In the genomic region with DNA sequence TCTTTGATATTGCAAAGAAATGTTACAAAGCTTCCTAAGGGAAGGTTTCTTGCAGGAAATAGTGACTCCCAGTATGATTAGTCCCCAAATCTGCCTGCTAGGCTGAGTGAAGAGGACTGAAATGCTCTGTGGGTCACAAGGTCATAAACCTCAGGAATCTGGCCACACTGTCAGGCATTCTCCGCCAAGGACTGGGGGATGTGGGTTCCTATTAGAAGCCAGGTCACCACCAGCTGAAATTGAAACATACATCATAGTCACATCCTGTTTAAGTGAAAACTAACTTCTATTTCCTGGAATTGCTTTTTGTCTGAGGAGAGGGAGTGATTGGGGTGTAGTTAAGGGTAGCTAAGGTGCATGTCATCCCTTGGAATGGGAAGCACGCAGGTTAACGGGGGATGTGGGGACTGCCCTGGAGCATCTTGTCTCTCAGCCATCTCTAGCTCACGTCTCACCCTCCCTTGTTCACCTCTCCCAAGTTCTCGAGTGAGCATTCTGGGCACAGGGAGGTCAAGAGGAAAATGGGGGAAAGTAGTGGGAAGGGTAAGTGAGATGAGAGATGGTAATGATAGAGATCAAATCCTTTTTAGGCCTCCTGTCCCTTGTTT, we compare ENCODE assay signal across 9 cellular contexts. TPM values are rescaled to one million over a fixed set of nuclear protein-coding genes. Genes with fewer than 3 reads are reported as not detected.
DNase-seq lines count a peak whose midpoint lies in the region; ATAC-seq, FAIRE-seq and TF ChIP-seq lines count a peak whose summit lies in the region.
"Had no signal": no experiment of that assay in that cellular context is flagged by ENCODE, and none has a peak within 500 bp of the region (broad histone marks: within the 10 kb centered on the region; RNA-seq: fewer than 3 reads in every experiment).

No MANE protein-coding gene starts in this region.

- TF ChIP-seq CTCF in HepG2 (CRISPR knock-in tag; IDR thresholded peaks at IDR 0.05) (no peak), psoas muscle (IDR thresholded peaks at IDR 0.05) (no peak)

- H2AFZ ChIP-seq in HepG2 (ENCODE audit: low read length), result no peak overlapping the region

- TF ChIP-seq EP300 in HepG2 (IDR thresholded peaks at IDR 0.05; ENCODE audit: low read depth in 2 of 2, low read length in 2 of 2) (no peak), HepG2 (CRISPR knock-in tag; IDR thresholded peaks at IDR 0.05; ENCODE audit: borderline replicate concordance) (no peak)

- H3K4me1 Mint-ChIP-seq in activated T-cell treated with anti-CD3 and anti-CD28 coated beads, Interleukin-2, amount 50 U/mL, for 72 hours (ENCODE audit: low read depth), result peaks cover 27% of the 10 kb centered on the region

- no TSS peak for BruUV-seq in HepG2 (replicated peaks; lab: Mats Ljungman, UMichigan)

- TF ChIP-seq RAD21 in HepG2 (CRISPR knock-in tag; IDR thresholded peaks at IDR 0.05), result no peak

- in situ Hi-C loops in ACHN (cut with HindIII; ENCODE audit: low pct_ligation_motif_present, low pct_unique_long_range_greater_than_20kb, low sequenced_read_pairs), result no loop called here
- in situ Hi-C loops in HepG2 (cut with HindIII; ENCODE audit: extremely low pct_ligation_motif_present, low pct_unique_long_range_greater_than_20kb), result no loop called here

- no peak for TF ChIP-seq POLR2A in HepG2 (IDR thresholded peaks at IDR 0.05; ENCODE audit: insufficient read depth in 1 of 2, low read depth in 2 of 2, low read length in 2 of 2)

- H3K27ac Mint-ChIP-seq in activated T-cell treated with anti-CD3 and anti-CD28 coated beads, Interleukin-2, amount 50 U/mL, for 72 hours, result peak overlapping the region; percentile 51

- H3K36me3 Mint-ChIP-seq in activated T-cell treated with anti-CD3 and anti-CD28 coated beads, Interleukin-2, amount 50 U/mL, for 72 hours (ENCODE audit: insufficient read depth in 2 of 2), result no peaks in the 10 kb centered on the region

- H3K4me1 ChIP-seq in HepG2 (ENCODE audit: insufficient read depth, low read length), result peaks cover 40% of the 10 kb centered on the region
- no peaks in the 10 kb centered on the region for H3K4me1 ChIP-seq in psoas muscle

- H3K4me3 Mint-ChIP-seq in activated T-cell treated with anti-CD3 and anti-CD28 coated beads, Interleukin-2, amount 50 U/mL, for 72 hours, result peak overlapping the region; percentile 31 to 69

- DNase-seq in ACHN, result peak; percentile 69
- peak in 1 of 2 donors; percentile 8 for DNase-seq in activated T-cell treated with anti-CD3 and anti-CD28 coated beads, Interleukin-2, amount 50 U/mL, for 72 hours
- no peak for DNase-seq in HepG2 (ENCODE audit: low spot score)
- no peak for DNase-seq in psoas muscle
- no peak for DNase-seq in DMS153 (lab: John Stamatoyannopoulos, UW)

- H3K9me3 ChIP-seq in HepG2 (ENCODE audit: low read length) (no peaks in the 10 kb centered on the region), psoas muscle (no peaks in the 10 kb centered on the region)

- H3K9me3 Mint-ChIP-seq in activated T-cell treated with anti-CD3 and anti-CD28 coated beads, Interleukin-2, amount 50 U/mL, for 72 hours, result no peaks in the 10 kb centered on the region

- H3K36me3 ChIP-seq in HepG2 (replicated peaks in 1 of 2; ENCODE audit: control insufficient read depth in 1 of 2, insufficient read depth in 2 of 2, low read length in 2 of 2), result no peaks in the 10 kb centered on the region
- no peaks in the 10 kb centered on the region for H3K36me3 ChIP-seq in psoas muscle (ENCODE audit: insufficient read depth in 1 of 2, low read depth in 1 of 2)

- H3K9ac ChIP-seq in HepG2 (ENCODE audit: insufficient read depth, low read depth, low read length), result no peak overlapping the region

- ATAC-seq in GM21529 (IDR thresholded peaks at IDR 0.05; ENCODE audit: unreplicated experiment) (peak; percentile 44), HepG2 (peak; percentile 42; the same call in 2 of the 3 replicates), psoas muscle (no peak), HG02798 (IDR thresholded peaks at IDR 0.05; ENCODE audit: poor library complexity, unreplicated experiment) (no peak), HG02852 (IDR thresholded peaks at IDR 0.05; ENCODE audit: unreplicated experiment) (no peak)
- peak; percentile 75 to 77 for ATAC-seq in activated T-cell treated with anti-CD3 and anti-CD28 coated beads, Interleukin-2, amount 50 U/mL, for 72 hours (replicated peaks in 1 of 2)

- no peak for FAIRE-seq in HepG2 (lab: Jason Lieb, UNC)
- FAIRE-seq: endometrium had no signal

- no peak overlapping the region for H3K4me2 ChIP-seq in HepG2 (ENCODE audit: low read depth, low read length)

- H3K79me2 ChIP-seq in HepG2 (ENCODE audit: insufficient read depth, low read length), result no peaks in the 10 kb centered on the region

- H4K20me1 ChIP-seq in HepG2 (ENCODE audit: insufficient read depth, low read length), result no peaks in the 10 kb centered on the region

- intact Hi-C loops in HepG2 (cut with micrococcal nuclease; ENCODE audit: unreplicated experiment) (no loop called here), psoas muscle (cut with DNase I) (no loop called here)

- H3K27me3 ChIP-seq in HepG2 (ENCODE audit: control insufficient read depth in 1 of 2, insufficient read depth in 2 of 2, low read length in 2 of 2) (no peaks in the 10 kb centered on the region), psoas muscle (ENCODE audit: insufficient read depth in 3 of 3, low read length in 2 of 3) (peaks cover 0 to 7% (median 0%) of the 10 kb centered on the region in 3 donors)

- no peak overlapping the region for H3K27ac ChIP-seq in HepG2 (ENCODE audit: extremely low read length, insufficient read depth, low read length)
- no peak overlapping the region for H3K27ac ChIP-seq in psoas muscle

- H3K4me3 ChIP-seq in HepG2 (replicated peaks in 1 of 3; ENCODE audit: insufficient read depth in 1 of 3, low read depth in 2 of 3, low read length in 3 of 3) (no peak overlapping the region), psoas muscle (no peak overlapping the region)

- 90% methylated on average over 5 of the region's 5 CpGs for WGBS in HepG2 (ENCODE audit: low lambda C conversion rate)
- 81 to 87% (median 83%) methylated on average over 5 of the region's 5 CpGs for WGBS in psoas muscle, 3 donors

- peaks cover 3% of the 10 kb centered on the region for H3K27me3 Mint-ChIP-seq in activated T-cell treated with anti-CD3 and anti-CD28 coated beads, Interleukin-2, amount 50 U/mL, for 72 hours (ENCODE audit: low read depth)

- POLR2A ChIA-PET in HepG2 (lab: Yijun Ruan, JAX), result interaction anchor here (0.9 to 2.4 kb wide), 2 partner anchors 12 to 19 kb away, joined by 3 to 11 read pairs; a partner anchor contains a TSS

- CTCF ChIA-PET in HepG2 (lab: Yijun Ruan, JAX; ENCODE audit: low intra/inter-chr PET ratio, low total read pairs), result no interaction called here

TF ChIP-seq in HepG2, 621 proteins besides CTCF, POLR2A, EP300 and RAD21:
- 0 out of 2 replicates have a peak, but pooled peaks have one; percentile 19 for TF ChIP-seq NR2F6 (IDR thresholded peaks at IDR 0.05)
- TF ChIP-seq NR2F6 (CRISPR knock-in tag; IDR thresholded peaks at IDR 0.05), result no peak
- no peak for TF ChIP-seq NFATC3 (CRISPR knock-in tag; IDR thresholded peaks at IDR 0.05)

RNA-seq across cellular contexts. Expression of a gene that starts 12.0 kb away (rescaled TPM):
- 1 to 10 TPM; 4.9 to 5.0 TPM for total RNA-seq in activated T-cell treated with anti-CD3 and anti-CD28 coated beads, Interleukin-2, amount 50 U/mL, for 72 hours
- total RNA-seq in HepG2 (2016; rRNA removed; fragmentation: Illumina TruSeq; extraction: Trizol), result 15.6 and 34.6 TPM in 2 replicates
- total RNA-seq in HepG2 (2016; cell fraction: cytosol; rRNA removed; fragmentation: Illumina TruSeq; extraction: Trizol; ENCODE audit: low read depth), result 16.9 and 17.1 TPM in 2 replicates
- 17.6 and 34.6 TPM in 2 replicates for total RNA-seq in HepG2 (2016; cell fraction: insoluble cytoplasmic fraction; rRNA removed; fragmentation: Illumina TruSeq; extraction: Trizol)
- 15.9 and 18.6 TPM in 2 replicates for total RNA-seq in HepG2 (2016; cell fraction: membrane; rRNA removed; fragmentation: Illumina TruSeq; extraction: Trizol)
- total RNA-seq in HepG2 (2016; cell fraction: nucleus; rRNA removed; fragmentation: Illumina TruSeq; extraction: Trizol), result 83.9 and 97.3 TPM in 2 replicates
- 33.6 and 40.6 TPM in 2 replicates for polyA plus RNA-seq in HepG2 (2011; rRNA removed)
- polyA plus RNA-seq in HepG2 (2011; cell fraction: cytosol; rRNA removed), result 6.9 and 7.5 TPM in 2 replicates
- polyA plus RNA-seq in HepG2 (2011; cell fraction: nucleus; rRNA removed), result 125 and 131 TPM in 2 replicates
- polyA plus RNA-seq in HepG2 (2012), result 13.4 and 21.8 TPM in 2 replicates
- polyA plus RNA-seq in HepG2 (2016; cell fraction: cytosol; fragmentation: Illumina TruSeq; extraction: Trizol; ENCODE audit: low read depth), result 2.5 and 2.9 TPM in 2 replicates
- 11.8 and 12.4 TPM in 2 replicates for polyA plus RNA-seq in HepG2 (2016; cell fraction: insoluble cytoplasmic fraction; fragmentation: Illumina TruSeq; extraction: Trizol; ENCODE audit: low read depth)
- 5.4 and 5.5 TPM in 2 replicates for polyA plus RNA-seq in HepG2 (2016; cell fraction: membrane; fragmentation: Illumina TruSeq; extraction: Trizol; ENCODE audit: low read depth)
- polyA plus RNA-seq in HepG2 (2016; cell fraction: nucleus; fragmentation: Illumina TruSeq; extraction: Trizol; ENCODE audit: insufficient read depth, low read depth), result 116 and 121 TPM in 2 replicates
- 28.9 TPM in 1 of 2 replicates, not detected in the other for polyA minus RNA-seq in HepG2 (2011; rRNA and poly(A)+ RNA removed; ENCODE audit: low replicate concordance)
- 5.1 and 7.3 TPM in 2 replicates for polyA minus RNA-seq in HepG2 (2011; cell fraction: cytosol; rRNA and poly(A)+ RNA removed)
- polyA minus RNA-seq in HepG2 (2011; cell fraction: nucleus; rRNA and poly(A)+ RNA removed), result 126 and 129 TPM in 2 replicates
- total RNA-seq in psoas muscle, result 1 to 10 TPM; 2.0 to 4.2 (median 3.3) TPM
- polyA plus RNA-seq in psoas muscle, result 1 to 10 TPM; 1.3 to 1.9 (median 1.6) TPM

Comparison
In these comparisons a context has a peak if more than half of its experiments do, and no peak if none do; other contexts are left out.
1. ATAC-seq: peak in GM21529 (single experiment), activated T-cell treated with anti-CD3 and anti-CD28 coated beads, Interleukin-2, amount 50 U/mL, for 72 hours (2 of 2) and HepG2 (single experiment); none in psoas muscle (0 of 4), HG02798 (single experiment) and HG02852 (single experiment).